In the genomic region with DNA sequence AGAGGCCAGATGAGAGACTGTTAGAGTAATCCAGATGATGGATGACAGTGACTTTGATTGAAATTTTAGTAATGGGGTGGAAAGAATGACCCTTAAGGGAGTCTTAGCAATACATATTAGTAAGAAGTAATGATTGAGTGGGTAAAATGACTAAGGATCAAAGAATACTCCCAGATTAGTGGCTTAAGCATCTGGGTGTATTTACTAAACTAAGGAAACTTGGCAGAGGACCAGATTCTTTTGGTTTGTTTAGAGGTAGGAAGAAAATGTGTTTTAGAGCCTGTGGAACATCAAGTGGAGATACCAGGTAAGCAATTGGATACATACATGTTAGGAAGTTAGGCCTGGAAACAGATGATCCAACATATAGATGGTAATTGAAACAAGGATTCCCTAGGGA, we compare ENCODE assay signal across 29 cellular contexts. TPM values are rescaled to one million over a fixed set of nuclear protein-coding genes. Genes with fewer than 3 reads are reported as not detected.
DNase-seq lines count a peak whose midpoint lies in the region; ATAC-seq, FAIRE-seq and TF ChIP-seq lines count a peak whose summit lies in the region.
"Had no signal": no experiment of that assay in that cellular context is flagged by ENCODE, and none has a peak within 500 bp of the region (broad histone marks: within the 10 kb centered on the region; RNA-seq: fewer than 3 reads in every experiment).

No MANE protein-coding gene starts in this region.

- H3K36me3 Mint-ChIP-seq in nephron progenitor cell (ENCODE audit: low read depth) = peaks cover 31% of the 10 kb centered on the region

- H3K79me2 ChIP-seq in GM12878 (ENCODE audit: control insufficient read depth, insufficient read depth, low read length) = no peaks in the 10 kb centered on the region

- DNase-seq in NCI-H2171 treated with DMSO at 0.1 percent for 48 hours (lab: John Stamatoyannopoulos, UW) = peak; percentile 3
- no peak for DNase-seq in NCI-H2171 (lab: John Stamatoyannopoulos, UW)
- DNase-seq in NCI-H226 = peak; percentile 47
- no peak for DNase-seq in GM12878 (ENCODE audit: low read depth, low spot score)
- DNase-seq in nephron progenitor cell = no peak
- no peak for DNase-seq in NCI-H1105 (lab: John Stamatoyannopoulos, UW)
- no peak for DNase-seq in SW 1271 (lab: John Stamatoyannopoulos, UW)
- DNase-seq in HuH-7 (ENCODE audit: low spot score) = no peak
- DNase-seq: aorta; DND-41; foreskin keratinocyte; KBM-7; MV-4-11; NCI-H1694 treated with DMSO at 0.1 percent for 48 hours; NCI-H345; SHP77 treated with DMSO at 0.1 percent for 48 hours; stimulated activated CD4-positive, alpha-beta T cell treated with anti-CD3 and anti-CD28 coated beads, Interleukin-2, amount 100 ng/mL, for 48 hours; stimulated activated naive B cell treated with anti-CD40 and anti-IgM and Interleukin-4, amounts not matched to agents 10 μg/mL and 1 μg/mL and 100 μg/mL, for 72 hours; T1000; testis had no signal

- H3K4me3 ChIP-seq in GM12878 = no peak overlapping the region
- H3K4me3 ChIP-seq: smooth muscle cell, testis had no signal

- H3K27ac ChIP-seq in GM12878 (ENCODE audit: control insufficient read depth, insufficient read depth) = no peak overlapping the region
- H3K27ac ChIP-seq: foreskin keratinocyte, testis had no signal

- in situ Hi-C loops in GM12878 (cut with MboI) = no loop called here

- H3K4me2 ChIP-seq in GM12878 (ENCODE audit: control insufficient read depth, insufficient read depth) = no peak overlapping the region
- H3K4me2 ChIP-seq: smooth muscle cell had no signal

- TF ChIP-seq EP300 in GM12878 (IDR thresholded peaks at IDR 0.05; ENCODE audit: borderline replicate concordance in 1 of 2, control insufficient read depth in 1 of 2, low read depth in 2 of 2, low read length in 2 of 2) = no peak

- H3K4me1 ChIP-seq in GM12878 (ENCODE audit: control insufficient read depth, insufficient read depth, low read length) = no peaks in the 10 kb centered on the region; the same call in 1 of the 2 replicates
- H3K4me1 ChIP-seq: foreskin keratinocyte, testis had no signal

- POLR2A ChIA-PET in GM12878 (lab: Charles Lee) = no interaction called here

- H3K27me3 ChIP-seq in GM12878 (replicated peaks in 1 of 2; ENCODE audit: control insufficient read depth in 2 of 2, insufficient read depth in 2 of 2, low read length in 1 of 2) = no peaks in the 10 kb centered on the region
- H3K27me3 ChIP-seq: foreskin keratinocyte, testis had no signal

- H3K9me3 Mint-ChIP-seq in nephron progenitor cell = peaks cover 9% of the 10 kb centered on the region
- H3K9me3 Mint-ChIP-seq: activated T-helper 1 cell treated with anti-CD3 and anti-CD28 coated beads, Interleukin-12 subunit alpha, Interleukin-12 subunit beta, Interleukin-2, Interleukin-4 antibody, amounts not matched to agents 30 ng/mL and 10 ng/mL and 1 ng/mL, durations not matched to agents 14 hours and 24 hours and 36 hours had no signal

- H3K4me1 Mint-ChIP-seq in nephron progenitor cell = no peaks in the 10 kb centered on the region
- H3K4me1 Mint-ChIP-seq: B cell, memory B cell, WTC11 had no signal

- SMC1A ChIA-PET in GM12878 (lab: Charles Lee; ENCODE audit: uncharacterized antibody, unreplicated experiment) = interaction anchor here (1.0 to 1.5 kb wide), 4 partner anchors 8 to 124 kb away, joined by 3 to 5 read pairs (median 4); no protein-coding TSS in a partner anchor

- ATAC-seq in GM12878 = no peak
- ATAC-seq: activated naive CD4-positive, alpha-beta T cell treated with anti-CD3 and anti-CD28 coated beads, Interleukin-2, amount 50 U/mL, for 72 hours; foreskin keratinocyte; WTC11 had no signal

- RAD21 ChIA-PET in GM12878 (lab: Charles Lee; ENCODE audit: unreplicated experiment) = interaction anchor here (1.2 kb wide), 1 partner anchor 99 kb away, joined by 4 read pairs; the partner anchor contains the start of genes BBIP1 and SHOC2

- intact Hi-C loops in GM12878 (cut with micrococcal nuclease; ENCODE audit: unreplicated experiment) = loop anchor here (10.0 kb wide), 2 partner anchors 273 to 403 kb away; no protein-coding TSS in a partner anchor

- no peaks in the 10 kb centered on the region for H4K20me1 ChIP-seq in GM12878 (ENCODE audit: control insufficient read depth, insufficient read depth)

- no peak overlapping the region for H3K4me3 Mint-ChIP-seq in nephron progenitor cell
- H3K4me3 Mint-ChIP-seq: activated T-helper 1 cell treated with anti-CD3 and anti-CD28 coated beads, Interleukin-12 subunit alpha, Interleukin-12 subunit beta, Interleukin-2, Interleukin-4 antibody, amounts not matched to agents 30 ng/mL and 10 ng/mL and 1 ng/mL, durations not matched to agents 14 hours and 24 hours and 36 hours; B cell; memory B cell; WTC11 had no signal

- H2AFZ ChIP-seq in GM12878 (ENCODE audit: control insufficient read depth, low read depth, low read length) = no peak overlapping the region

- TF ChIP-seq CTCF in GM12878 (IDR thresholded peaks at IDR 0.05 in 2 of 3, conservative IDR thresholded peaks at IDR 0.05 in 1 of 3; ENCODE audit: control insufficient read depth in 2 of 3, extremely low read depth in 1 of 3, insufficient read depth in 1 of 3, low read depth in 3 of 3, low read length in 3 of 3) (no peak), nephron progenitor cell (IDR thresholded peaks at IDR 0.05) (no peak)

- CTCF ChIA-PET in GM12878 (lab: Yijun Ruan, JAX) = no interaction called here

- H3K27me3 Mint-ChIP-seq in nephron progenitor cell (ENCODE audit: low read depth, poor library complexity) = no peaks in the 10 kb centered on the region
- H3K27me3 Mint-ChIP-seq: B cell; memory B cell; stimulated activated naive B cell treated with anti-CD40 and anti-IgM and Interleukin-4, amounts not matched to agents 10 μg/mL and 1 μg/mL and 100 μg/mL, for 72 hours had no signal

- no peaks in the 10 kb centered on the region for H3K9me3 ChIP-seq in GM12878 (replicated peaks; ENCODE audit: control insufficient read depth, insufficient read depth, low read length)
- H3K9me3 ChIP-seq: testis had no signal

- H3K27ac Mint-ChIP-seq in nephron progenitor cell = peak overlapping the region; percentile 44
- H3K27ac Mint-ChIP-seq: activated T-helper 1 cell treated with anti-CD3 and anti-CD28 coated beads, Interleukin-12 subunit alpha, Interleukin-12 subunit beta, Interleukin-2, Interleukin-4 antibody, amounts not matched to agents 30 ng/mL and 10 ng/mL and 1 ng/mL, durations not matched to agents 14 hours and 24 hours and 36 hours; B cell; memory B cell; stimulated activated naive B cell treated with anti-CD40 and anti-IgM and Interleukin-4, amounts not matched to agents 10 μg/mL and 1 μg/mL and 100 μg/mL, for 72 hours; WTC11 had no signal

- no peak overlapping the region for H3K9ac ChIP-seq in GM12878 (ENCODE audit: control insufficient read depth, insufficient read depth, low read length)

- TSS peak; percentile 11 for BruUV-seq in GM12878 (replicated peaks; lab: Mats Ljungman, UMichigan)

- FAIRE-seq in GM12878 (lab: Jason Lieb, UNC) = no peak
- FAIRE-seq: GM12892, urothelium cell line had no signal

- no peak for TF ChIP-seq RAD21 in GM12878 (IDR thresholded peaks at IDR 0.05; ENCODE audit: insufficient read depth, low read depth, low read length)

- TF ChIP-seq POLR2A in GM12878 (IDR thresholded peaks at IDR 0.05; ENCODE audit: low read depth, low read length) = no peak

- no peaks in the 10 kb centered on the region for H3K36me3 ChIP-seq in GM12878 (ENCODE audit: control insufficient read depth in 2 of 2, insufficient read depth in 2 of 2, low read length in 1 of 2)

TF ChIP-seq in GM12878, 131 proteins besides CTCF, POLR2A, EP300 and RAD21 (continues in another document):
- TF ChIP-seq SMAD5 (IDR thresholded peaks at IDR 0.05; ENCODE audit: low read depth) = no peak

RNA-seq across cellular contexts. Expression of gene ADRA2A, which starts 58.8 kb away (rescaled TPM):
- total RNA-seq in GM12878 (2013; cell fraction: nucleolus; rRNA removed) = not detected in 2 replicates
- total RNA-seq in GM12878 (2014; rRNA removed) = not detected in 2 replicates
- total RNA-seq in GM12878 (2014; rRNA removed; fragmentation: Illumina TruSeq; extraction: Trizol) = not detected in 2 replicates
- total RNA-seq in GM12878 (2021) = 0.08 TPM in 1 of 2 replicates, not detected in the other
- polyA plus RNA-seq in GM12878 (2011; ENCODE audit: low read depth) = not detected
- not detected in 2 replicates for polyA plus RNA-seq in GM12878 (2011; rRNA removed)
- 0.02 TPM in 1 of 2 replicates, not detected in the other for polyA plus RNA-seq in GM12878 (2011; cell fraction: cytosol; rRNA removed)
- polyA plus RNA-seq in GM12878 (2011; cell fraction: nucleus; rRNA removed) = 0.04 TPM in 2 replicates
- 0.07 TPM in 1 of 2 replicates, not detected in the other for polyA plus RNA-seq in GM12878 (2012)
- polyA plus RNA-seq in GM12878 (2014; fragmentation: Illumina TruSeq; extraction: Trizol) = not detected in 2 replicates
- not detected for polyA plus RNA-seq in GM12878 (2014; fragmentation: Nextera tagmentation; extraction: Ambion mirVana)
- polyA plus RNA-seq in GM12878 (2014; rRNA removed) = not detected in 2 replicates
- not detected for polyA plus RNA-seq in GM12878 (2016; fragmentation: Nextera tagmentation; extraction: Ambion mirVana)
- polyA minus RNA-seq in GM12878 (2011; rRNA and poly(A)+ RNA removed) = not detected in 2 replicates
- not detected in 2 replicates for polyA minus RNA-seq in GM12878 (2011; cell fraction: cytosol; rRNA and poly(A)+ RNA removed)
- 0.10 and 0.12 TPM in 2 replicates for polyA minus RNA-seq in GM12878 (2011; cell fraction: nucleus; rRNA and poly(A)+ RNA removed)
- total RNA-seq: A172; activated naive CD4-positive, alpha-beta T cell treated with anti-CD3 and anti-CD28 coated beads, Interleukin-2, amount 50 U/mL, for 72 hours; activated T-helper 1 cell treated with anti-CD3 and anti-CD28 coated beads, Interleukin-12 subunit alpha, Interleukin-12 subunit beta, Interleukin-2, Interleukin-4 antibody, amounts not matched to agents 30 ng/mL and 10 ng/mL and 1 ng/mL, durations not matched to agents 14 hours and 24 hours and 36 hours; B cell; foreskin keratinocyte had no signal
- polyA plus RNA-seq: foreskin keratinocyte had no signal

Comparison
In these comparisons a context has a peak if more than half of its experiments do, and no peak if none do; other contexts are left out.
1. DNase-seq: peak in NCI-H2171 treated with DMSO at 0.1 percent for 48 hours (single experiment) and NCI-H226 (single experiment); none in NCI-H2171 (single experiment), GM12878 (single experiment), nephron progenitor cell (single experiment), NCI-H1105 (single experiment), SW 1271 (0 of 2) and HuH-7 (single experiment).